Comparison of ENCODE assay signal across 25 cellular contexts in the genomic region with DNA sequence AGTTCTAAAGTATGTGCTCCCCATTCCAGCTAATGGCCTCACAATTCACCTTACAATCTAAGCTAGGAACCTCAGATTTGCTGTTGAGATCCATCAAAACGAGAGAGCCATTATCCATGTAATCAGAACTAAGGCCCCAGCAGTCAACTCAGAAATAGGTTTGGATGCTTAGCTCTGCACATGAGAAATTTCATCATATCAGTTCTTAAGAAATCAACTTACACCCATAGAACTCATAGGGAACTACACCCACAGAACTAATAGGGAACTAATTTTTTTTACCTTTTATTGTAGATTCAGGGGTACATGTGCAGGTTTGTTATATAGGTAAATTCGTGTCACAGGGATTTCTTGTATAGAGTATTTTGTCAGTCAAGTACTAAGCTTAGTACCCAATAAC. TPM values are rescaled to one million over a fixed set of nuclear protein-coding genes. Genes with fewer than 3 reads are reported as not detected.
"Had no signal": no experiment of that assay in that cellular context is flagged by ENCODE, and none has a peak within 500 bp of the region (broad histone marks: within the 10 kb centered on the region; RNA-seq: fewer than 3 reads in every experiment).

No MANE protein-coding gene starts in this region.

- H3K27ac ChIP-seq: neural progenitor cell, testis, vagina, VCaP had no signal

- H3K27me3 ChIP-seq: heart right ventricle, neural progenitor cell, testis, vagina had no signal

- ATAC-seq: activated CD4-positive, CD25-positive, alpha-beta regulatory T cell treated with anti-CD3 and anti-CD28 coated beads, Interleukin-2, amount 50 U/mL, for 24 hours; activated naive CD8-positive, alpha-beta T cell treated with anti-CD3 and anti-CD28 coated beads, Interleukin-2, amount 50 U/mL, for 24 hours; heart right ventricle; left colon; naive thymus-derived CD8-positive, alpha-beta T cell had no signal

- H3K9me3 ChIP-seq: heart right ventricle, testis, vagina had no signal

- H3K27ac Mint-ChIP-seq: activated CD4-positive, alpha-beta memory T cell treated with anti-CD3 and anti-CD28 coated beads, Interleukin-2, amount 10 ng/mL, durations not matched to agents 7 days and 5 days; activated CD4-positive, alpha-beta T cell treated with anti-CD3 and anti-CD28 coated beads, Interleukin-2, amount 10 ng/mL, durations not matched to agents 24 days and 14 days; activated naive CD8-positive, alpha-beta T cell treated with anti-CD3 and anti-CD28 coated beads, Interleukin-2, amount 50 U/mL, for 24 hours; brain; naive thymus-derived CD8-positive, alpha-beta T cell; neural progenitor cell had no signal

- H3K27me3 Mint-ChIP-seq: activated CD4-positive, alpha-beta memory T cell treated with anti-CD3 and anti-CD28 coated beads, Interleukin-2, amount 10 ng/mL, durations not matched to agents 7 days and 5 days; activated CD4-positive, alpha-beta T cell treated with anti-CD3 and anti-CD28 coated beads, Interleukin-2, amount 10 ng/mL, durations not matched to agents 24 days and 14 days; activated naive CD8-positive, alpha-beta T cell treated with anti-CD3 and anti-CD28 coated beads, Interleukin-2, amount 50 U/mL, for 24 hours; brain; naive thymus-derived CD8-positive, alpha-beta T cell had no signal

- H3K4me3 ChIP-seq: heart right ventricle, lung, neural progenitor cell, testis, vagina had no signal

- H3K36me3 ChIP-seq: heart right ventricle, neural progenitor cell, vagina had no signal

- H3K4me1 ChIP-seq: neural progenitor cell, testis had no signal

- H3K9me3 Mint-ChIP-seq: activated CD4-positive, alpha-beta memory T cell treated with anti-CD3 and anti-CD28 coated beads, Interleukin-2, amount 10 ng/mL, durations not matched to agents 7 days and 5 days; activated CD4-positive, alpha-beta T cell treated with anti-CD3 and anti-CD28 coated beads, Interleukin-2, amount 10 ng/mL, durations not matched to agents 24 days and 14 days; activated naive CD8-positive, alpha-beta T cell treated with anti-CD3 and anti-CD28 coated beads, Interleukin-2, amount 50 U/mL, for 24 hours had no signal

- H3K4me1 Mint-ChIP-seq: activated CD4-positive, alpha-beta memory T cell treated with anti-CD3 and anti-CD28 coated beads, Interleukin-2, amount 10 ng/mL, durations not matched to agents 7 days and 5 days; activated CD4-positive, alpha-beta T cell treated with anti-CD3 and anti-CD28 coated beads, Interleukin-2, amount 10 ng/mL, durations not matched to agents 24 days and 14 days had no signal

- H3K36me3 Mint-ChIP-seq: brain, neural progenitor cell had no signal

- DNase-seq: activated CD4-positive, alpha-beta memory T cell treated with anti-CD3 and anti-CD28 coated beads, Interleukin-2, amount 10 ng/mL, durations not matched to agents 7 days and 5 days; activated CD4-positive, alpha-beta T cell treated with anti-CD3 and anti-CD28 coated beads, Interleukin-2, amount 10 ng/mL, durations not matched to agents 24 days and 14 days; activated effector memory CD4-positive, alpha-beta T cell treated with anti-CD3 and anti-CD28 coated beads, Interleukin-2, amount 50 U/mL, for 16 hours; activated naive CD4-positive, alpha-beta T cell treated with anti-CD3 and anti-CD28 coated beads, Interleukin-2, amount 50 U/mL, for 16 hours; activated naive CD8-positive, alpha-beta T cell treated with anti-CD3 and anti-CD28 coated beads, Interleukin-2, amount 50 U/mL, for 24 hours; aorta; effector CD4-positive, alpha-beta T cell; foreskin fibroblast; heart right ventricle; left colon; naive thymus-derived CD8-positive, alpha-beta T cell; retina; stimulated activated CD4-positive, alpha-beta T cell treated with anti-CD3 and anti-CD28 coated beads, Interleukin-4, amount 100 ng/mL, for 1 hour; stimulated activated naive CD4-positive, alpha-beta T cell; testis; trophoblast cell had no signal

- H3K4me3 Mint-ChIP-seq: activated CD4-positive, alpha-beta memory T cell treated with anti-CD3 and anti-CD28 coated beads, Interleukin-2, amount 10 ng/mL, durations not matched to agents 7 days and 5 days; activated CD4-positive, alpha-beta T cell treated with anti-CD3 and anti-CD28 coated beads, Interleukin-2, amount 10 ng/mL, durations not matched to agents 24 days and 14 days; activated naive CD8-positive, alpha-beta T cell treated with anti-CD3 and anti-CD28 coated beads, Interleukin-2, amount 50 U/mL, for 24 hours; brain; naive thymus-derived CD8-positive, alpha-beta T cell; neural progenitor cell had no signal

RNA-seq across cellular contexts. Expression of a gene that starts 28.7 kb away (rescaled TPM):
- total RNA-seq: chondrocyte, epithelial cell of proximal tubule, fibroblast of lung had no signal
